1 cellular context compared by ENCODE assay signal in the genomic region with DNA sequence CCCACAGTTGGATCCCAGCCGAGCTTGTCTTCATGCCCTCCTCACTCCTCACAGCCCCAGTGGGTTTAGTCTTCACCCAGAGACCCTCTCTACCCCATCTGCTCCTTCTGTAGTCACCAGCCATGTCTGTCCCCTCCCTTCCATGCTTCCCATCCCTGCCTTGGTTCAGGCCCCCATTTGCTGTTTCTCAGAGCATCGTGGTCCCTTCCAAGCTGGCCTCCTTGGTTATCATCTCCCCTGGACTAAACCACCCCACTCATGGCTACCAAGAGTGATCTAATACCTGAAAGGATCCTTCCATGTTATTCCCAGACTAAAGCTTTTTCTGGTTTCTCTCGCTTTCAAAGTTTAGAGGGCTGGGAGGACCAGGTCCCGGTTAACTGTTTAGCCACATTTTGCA.
TF ChIP-seq lines count a peak whose summit lies in the region.

No MANE protein-coding gene starts in this region.

TF ChIP-seq in endothelial cell of umbilical vein, 7 proteins besides CTCF, POLR2A, EP300 and RAD21 (continued from another document):
- TF ChIP-seq MAX (IDR thresholded peaks at IDR 0.05; ENCODE audit: insufficient read depth, insufficient read length) (no peak), JUN (IDR thresholded peaks at IDR 0.05; ENCODE audit: borderline replicate concordance, insufficient read depth, insufficient read length, low read depth) (no peak), GATA2 (IDR thresholded peaks at IDR 0.05; ENCODE audit: insufficient read depth, insufficient read length, low read depth, low read length) (no peak), FOS (IDR thresholded peaks at IDR 0.05; ENCODE audit: borderline replicate concordance, insufficient read depth, low read length) (no peak), EZH2 (IDR thresholded peaks at IDR 0.05; ENCODE audit: borderline replicate concordance, low read depth, low read length, severe bottlenecking) (no peak)
